ENCODE assay signal across 26 cellular contexts in the genomic region with DNA sequence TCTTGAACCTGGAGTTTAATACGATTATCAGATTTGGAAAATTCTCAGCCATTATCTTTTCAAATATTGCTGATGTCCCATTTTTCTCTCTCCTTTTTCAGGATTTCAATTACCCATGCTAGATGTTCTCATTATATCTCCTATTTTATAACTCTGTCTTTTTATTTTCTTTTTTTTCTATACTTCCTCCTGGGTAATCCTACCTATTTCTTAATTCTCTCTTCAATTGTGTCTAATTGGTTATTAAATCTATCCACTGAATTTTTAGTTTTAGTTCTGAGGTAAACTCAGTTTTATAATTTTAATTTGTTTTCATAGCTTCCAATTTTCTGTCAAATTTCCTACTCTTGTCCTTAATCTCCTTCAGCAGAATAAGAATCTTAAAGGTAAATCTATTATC.
"Had no signal": no experiment of that assay in that cellular context is flagged by ENCODE, and none has a peak within 500 bp of the region (broad histone marks: within the 10 kb centered on the region; RNA-seq: fewer than 3 reads in every experiment).

No MANE protein-coding gene starts in this region.

- FAIRE-seq: bronchial epithelial cell, TTC549 had no signal

- DNase-seq: activated B cell treated with CpG ODN at 0.5 μM for 24 hours; activated CD4-positive, alpha-beta memory T cell treated with anti-CD3 and anti-CD28 coated beads for 36 hours; activated CD4-positive, alpha-beta T cell treated with anti-CD3 and anti-CD28 coated beads for 4 hours; activated CD4-positive, alpha-beta T cell treated with anti-CD3 and anti-CD28 coated beads, Interleukin-2, amount 10 ng/mL, durations not matched to agents 24 days and 14 days; activated CD4-positive, alpha-beta T cell treated with anti-CD3 and anti-CD28 coated beads, Interleukin-2, amount 50 U/mL, for 1 hour; activated CD4-positive, alpha-beta T cell treated with anti-CD3 and anti-CD28 coated beads, Interleukin-2, amount 50 U/mL, for 4 hours; activated CD4-positive, CD25-positive, alpha-beta regulatory T cell treated with anti-CD3 and anti-CD28 coated beads, Interleukin-2, amount 50 U/mL, for 72 hours; activated CD8-positive, alpha-beta memory T cell treated with anti-CD3 and anti-CD28 coated beads, Interleukin-2, amount 50 U/mL, for 4 hours; activated CD8-positive, alpha-beta T cell treated with anti-CD3 and anti-CD28 coated beads for 36 hours; activated effector memory CD4-positive, alpha-beta T cell treated with anti-CD3 and anti-CD28 coated beads, Interleukin-2, amount 50 U/mL, for 16 hours; activated naive CD4-positive, alpha-beta T cell treated with anti-CD3 and anti-CD28 coated beads, Interleukin-2, amount 10 ng/mL, durations not matched to agents 7 days and 5 days; activated naive CD4-positive, alpha-beta T cell treated with Interleukin-2 at 50 U/mL for 16 hours; activated naive CD8-positive, alpha-beta T cell treated with anti-CD3 and anti-CD28 coated beads, Interleukin-2, amount 10 ng/mL, durations not matched to agents 7 days and 5 days; activated naive CD8-positive, alpha-beta T cell treated with anti-CD3 and anti-CD28 coated beads, Interleukin-2, amount 50 U/mL, for 24 hours; activated T-cell treated with anti-CD3 and anti-CD28 coated beads for 4 hours; activated T-cell treated with anti-CD3 and anti-CD28 coated beads, Interleukin-2, amount 50 U/mL, for 1 hour; activated T-cell treated with anti-CD3 and anti-CD28 coated beads, Interleukin-2, amount 50 U/mL, for 4 hours; activated T-cell treated with anti-CD3 and anti-CD28 coated beads, Interleukin-2, amount 50 U/mL, for 72 hours; amygdala; anterior cingulate cortex; caudate nucleus; cerebellar nuclear complex; T-helper 2 cell; T-helper 9 cell had no signal
